ENCODE assay signal across 8 cellular contexts in the genomic region with DNA sequence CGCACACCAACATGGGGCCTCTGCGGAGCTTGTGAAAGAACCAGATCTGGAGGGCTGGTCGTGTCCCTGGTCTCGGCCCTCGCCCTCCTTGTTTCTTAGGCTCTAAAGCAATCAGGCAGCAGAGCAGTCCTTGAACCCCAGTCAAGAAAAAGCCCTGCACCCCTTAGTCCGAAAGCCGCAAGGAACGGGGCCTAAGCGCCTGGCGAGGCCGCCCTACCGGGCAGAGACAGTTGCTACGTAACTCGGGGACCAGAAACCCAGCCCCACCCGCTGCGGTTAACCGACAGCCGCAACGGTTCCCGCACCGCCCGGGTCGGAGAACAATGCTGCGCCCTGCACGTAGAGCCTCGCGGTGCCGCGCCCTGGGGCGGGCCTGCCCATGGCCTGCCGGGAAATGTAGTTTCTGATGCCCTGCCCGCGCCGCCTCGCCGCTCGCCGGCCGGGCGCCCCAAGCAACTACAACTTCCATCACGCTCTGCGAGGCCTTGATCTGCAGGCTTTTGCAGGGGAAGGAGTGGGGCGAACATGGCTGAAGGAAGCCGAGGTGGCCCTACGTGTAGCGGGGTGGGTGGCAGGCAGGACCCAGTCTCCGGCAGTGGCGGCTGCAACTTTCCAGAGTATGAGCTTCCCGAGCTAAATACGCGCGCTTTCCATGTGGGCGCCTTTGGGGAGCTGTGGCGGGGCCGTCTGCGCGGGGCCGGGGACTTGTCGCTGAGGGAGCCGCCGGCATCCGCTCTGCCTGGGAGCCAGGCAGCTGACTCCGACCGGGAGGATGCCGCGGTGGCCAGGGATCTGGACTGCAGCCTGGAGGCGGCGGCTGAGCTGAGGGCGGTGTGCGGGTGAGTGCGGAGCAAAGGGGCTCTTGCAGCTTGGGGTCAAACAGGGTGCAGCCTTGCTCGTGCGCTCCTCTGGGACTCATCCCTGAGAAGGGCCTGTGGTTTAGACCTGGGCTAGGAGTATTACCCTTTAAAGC. TPM values are rescaled to one million over a fixed set of nuclear protein-coding genes. Genes with fewer than 3 reads are reported as not detected.
DNase-seq lines count a peak whose midpoint lies in the region; ATAC-seq and TF ChIP-seq lines count a peak whose summit lies in the region.

A gene (plus strand): TSS at position 522 of the 973 bp plus-strand sequence. CDS start 4 bp downstream, at position 526.

- peak; percentile 96 for ATAC-seq in GM18498 (IDR thresholded peaks at IDR 0.05; ENCODE audit: unreplicated experiment)
- peak; percentile 95 for ATAC-seq in HG02885 (IDR thresholded peaks at IDR 0.05; ENCODE audit: poor library complexity, unreplicated experiment)
- peak; percentile 99 to 100 (median 100) for ATAC-seq in heart right ventricle

- peak in 1 of 9 donors; percentile 4 for TF ChIP-seq CTCF in heart right ventricle (IDR thresholded peaks at IDR 0.05)
- TF ChIP-seq CTCF in type B pancreatic cell (conservative IDR thresholded peaks at IDR 0.05) = peak; percentile 32

- peak within 1 kb of the TSS; percentile 92 for H3K4me3 Mint-ChIP-seq in T-helper 1 cell treated with Interleukin-12 subunit alpha and Interleukin-12 subunit beta and Interleukin-4 antibody, amounts not matched to agents 30 μg/mL and 1 μg/mL, for 36 hours
- H3K4me3 Mint-ChIP-seq in type B pancreatic cell = peak within 1 kb of the TSS; percentile 98

- peak within 1 kb of the TSS; percentile 68 to 99 (median 90) for H3K4me3 ChIP-seq in heart right ventricle

- H3K27me3 ChIP-seq in heart right ventricle = no peaks in the 10 kb centered on the region

- H3K27ac Mint-ChIP-seq in T-helper 1 cell treated with Interleukin-12 subunit alpha and Interleukin-12 subunit beta and Interleukin-4 antibody, amounts not matched to agents 30 μg/mL and 1 μg/mL, for 36 hours = peak within 1 kb of the TSS; percentile 88
- peak within 1 kb of the TSS; percentile 97 for H3K27ac Mint-ChIP-seq in type B pancreatic cell

- H3K4me1 Mint-ChIP-seq in T-helper 1 cell treated with Interleukin-12 subunit alpha and Interleukin-12 subunit beta and Interleukin-4 antibody, amounts not matched to agents 30 μg/mL and 1 μg/mL, for 36 hours (ENCODE audit: low read depth) = peaks cover 39% of the 10 kb centered on the region
- peaks cover 25% of the 10 kb centered on the region for H3K4me1 Mint-ChIP-seq in type B pancreatic cell (ENCODE audit: unreplicated experiment)

- H3K4me1 ChIP-seq in heart right ventricle = peaks cover 3 to 50% (median 43%) of the 10 kb centered on the region in 9 donors

- intact Hi-C loops in heart right ventricle (cut with DNase I) = loop anchor here in 7 of 10 donors (1.0 to 10.0 kb wide), 10 partner anchors 85 to 210 kb away; a partner anchor contains a TSS
- intact Hi-C loops in posterior cingulate gyrus (cut with DNase I) = loop anchor here (1.0 to 10.0 kb wide), 5 partner anchors 89 to 210 kb away; a partner anchor contains a TSS

- no peaks in the 10 kb centered on the region for H3K27me3 Mint-ChIP-seq in T-helper 1 cell treated with Interleukin-12 subunit alpha and Interleukin-12 subunit beta and Interleukin-4 antibody, amounts not matched to agents 30 μg/mL and 1 μg/mL, for 36 hours (ENCODE audit: low read depth)
- no peaks in the 10 kb centered on the region for H3K27me3 Mint-ChIP-seq in type B pancreatic cell

- H3K9me3 ChIP-seq in heart right ventricle = no peaks in the 10 kb centered on the region

- H3K36me3 ChIP-seq in heart right ventricle = peaks cover 0 to 35% (median 15%) of the 10 kb centered on the region in 9 donors

- H3K9me3 Mint-ChIP-seq in T-helper 1 cell treated with Interleukin-12 subunit alpha and Interleukin-12 subunit beta and Interleukin-4 antibody, amounts not matched to agents 30 μg/mL and 1 μg/mL, for 36 hours = no peaks in the 10 kb centered on the region
- H3K9me3 Mint-ChIP-seq in type B pancreatic cell = no peaks in the 10 kb centered on the region

- peaks cover 29% of the 10 kb centered on the region for H3K36me3 Mint-ChIP-seq in T-helper 1 cell treated with Interleukin-12 subunit alpha and Interleukin-12 subunit beta and Interleukin-4 antibody, amounts not matched to agents 30 μg/mL and 1 μg/mL, for 36 hours (ENCODE audit: low read depth)
- peaks cover 18% of the 10 kb centered on the region for H3K36me3 Mint-ChIP-seq in type B pancreatic cell

- DNase-seq in NCI-H1694 (lab: John Stamatoyannopoulos, UW) (peak; percentile 76), amniotic stem cell (lab: John Stamatoyannopoulos, UW) (peak; percentile 73), heart right ventricle (peak; percentile 93 to 95), posterior cingulate gyrus (peak; percentile 90 to 99 (median 96)), type B pancreatic cell (ENCODE audit: extremely low spot score, unreplicated experiment) (peak; percentile 95)

- peak within 1 kb of the TSS; percentile 84 to 98 (median 93) for H3K27ac ChIP-seq in heart right ventricle

- WGBS in heart right ventricle, 2 donors = 0% methylated on average over 73 of the region's 73 CpGs

RNA-seq across cellular contexts. Expression of the gene that starts here (rescaled TPM):
- total RNA-seq in heart right ventricle = 10 to 100 TPM; 26.0 to 41.8 (median 37.5) TPM
- polyA plus RNA-seq in heart right ventricle = 10 to 100 TPM; 10.2 to 10.7 TPM
- 28.0 and 42.6 TPM in 2 replicates for total RNA-seq in type B pancreatic cell (ENCODE audit: low replicate concordance)

Comparison
In these comparisons a context has a peak if more than half of its experiments do, and no peak if none do; other contexts are left out.
1. Peak in every context shown above with its lines: DNase-seq, ATAC-seq, H3K4me3 ChIP-seq and H3K27ac ChIP-seq.